In the genomic region with DNA sequence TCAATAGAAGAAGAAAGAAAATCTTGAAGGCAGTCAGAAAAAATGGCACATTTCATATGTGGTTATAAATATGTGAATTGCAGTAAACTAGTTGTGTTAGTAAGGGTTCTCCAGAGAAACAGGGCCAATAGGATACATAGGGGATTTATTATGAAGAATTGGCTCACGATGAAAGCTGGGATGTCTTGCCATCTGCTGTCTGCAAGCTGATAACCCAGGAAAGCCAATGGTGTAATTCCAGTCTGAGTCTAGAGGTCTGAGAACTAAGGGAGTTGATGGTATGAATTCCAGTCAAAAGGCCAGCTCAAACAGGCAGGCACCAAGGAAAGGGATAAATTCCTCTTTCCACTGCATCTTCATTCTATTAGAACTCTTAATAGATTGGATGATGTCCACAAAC, we compare ENCODE assay signal across 15 cellular contexts.
"Had no signal": no experiment of that assay in that cellular context is flagged by ENCODE, and none has a peak within 500 bp of the region (broad histone marks: within the 10 kb centered on the region; RNA-seq: fewer than 3 reads in every experiment).

No MANE protein-coding gene starts in this region.

- DNase-seq: effector CD8-positive, alpha-beta T cell; heart left ventricle; hippocampal formation; kidney glomerular epithelial cell; mammary epithelial cell; mucosa of descending colon; naive thymus-derived CD8-positive, alpha-beta T cell; psoas muscle; retina; right lobe of liver; stimulated activated CD4-positive, alpha-beta T cell treated with anti-CD3 and anti-CD28 coated beads, Interleukin-4, amount 100 ng/mL, for 24 hours; tibial artery; upper lobe of left lung had no signal

- ATAC-seq: esophagus mucosa; heart left ventricle; mucosa of descending colon; naive thymus-derived CD8-positive, alpha-beta T cell; psoas muscle; right lobe of liver; stimulated activated memory B cell treated with anti-CD40 and anti-IgM and Interleukin-4, amounts not matched to agents 10 μg/mL and 1 μg/mL and 100 μg/mL, for 72 hours had no signal
